ENCODE assay signal across 25 cellular contexts in genomic region chrX:153877571-153878261, GRCh38. TPM values are rescaled to one million over a fixed set of nuclear protein-coding genes. Genes with fewer than 3 reads are reported as not detected.
"Had no signal": no experiment of that assay in that cellular context is flagged by ENCODE, and none has a peak within 500 bp of the region (broad histone marks: within the 10 kb centered on the region; RNA-seq: fewer than 3 reads in every experiment).

No MANE protein-coding gene starts in this region.

- H3K27ac ChIP-seq: brain microvascular endothelial cell, colonic mucosa, foreskin keratinocyte, right lobe of liver, thoracic aorta, upper lobe of left lung had no signal

- H3K4me3 ChIP-seq: colonic mucosa, lung, right lobe of liver, thoracic aorta, upper lobe of left lung had no signal

- DNase-seq: activated CD4-positive, alpha-beta memory T cell treated with anti-CD3 and anti-CD28 coated beads, Interleukin-2, amount 10 ng/mL, durations not matched to agents 7 days and 5 days; activated CD4-positive, alpha-beta T cell treated with anti-CD3 and anti-CD28 coated beads for 4 hours; activated naive CD4-positive, alpha-beta T cell treated with Interleukin-2 at 50 U/mL for 16 hours; activated T-cell treated with anti-CD3 and anti-CD28 coated beads, Interleukin-2, amount 50 U/mL, for 24 hours; brain microvascular endothelial cell; central memory CD4-positive, alpha-beta T cell; colonic mucosa; foreskin keratinocyte; head of caudate nucleus; right lobe of liver; small intestine; stimulated activated CD4-positive, alpha-beta T cell treated with anti-CD3 and anti-CD28 coated beads, Interleukin-4, amount 100 ng/mL, for 4 hours; T-helper 2 cell; upper lobe of left lung had no signal

- H3K9me3 ChIP-seq: colonic mucosa, right lobe of liver, thoracic aorta, upper lobe of left lung had no signal

- H3K27me3 ChIP-seq: foreskin keratinocyte had no signal

- ATAC-seq: foreskin keratinocyte; left lobe of liver; natural killer cell treated with Interleukin-12 subunit alpha and Interleukin-12 subunit beta and Interleukin-15 and Interleukin-18, amount 100 ng/mL, for 72 hours; right lobe of liver; stimulated activated memory B cell treated with anti-CD40 and anti-IgM and Interleukin-4, amounts not matched to agents 10 μg/mL and 1 μg/mL and 100 μg/mL, for 72 hours; WTC11 had no signal

- H3K36me3 ChIP-seq: brain microvascular endothelial cell, colonic mucosa, right lobe of liver, thoracic aorta, upper lobe of left lung had no signal

- H3K4me1 ChIP-seq: colonic mucosa, foreskin keratinocyte, right lobe of liver, upper lobe of left lung had no signal

RNA-seq across cellular contexts. Expression of gene AVPR2, which starts 26.8 kb away (rescaled TPM):
- total RNA-seq: activated CD4-positive, alpha-beta memory T cell treated with anti-CD3 and anti-CD28 coated beads, Interleukin-2, amount 10 ng/mL, durations not matched to agents 7 days and 5 days; activated T-helper 2 cell treated with anti-CD3 and anti-CD28 coated beads, Interferon-gamma antibody, Interleukin-2, Interleukin-4, amounts not matched to agents 10 μg/mL and 5 μg/mL and 100 μg/mL, durations not matched to agents 14 hours and 24 hours and 36 hours; fibroblast of lung; foreskin keratinocyte; left lobe of liver; mesothelial cell of epicardium; natural killer cell treated with Interleukin-12 subunit alpha and Interleukin-12 subunit beta and Interleukin-15 and Interleukin-18, amount 100 ng/mL, for 72 hours; pulmonary artery endothelial cell; thoracic aorta had no signal
- polyA plus RNA-seq: fibroblast of lung, foreskin keratinocyte, keratinocyte had no signal
